ENCODE assay signal across 1 cellular context in the genomic region with DNA sequence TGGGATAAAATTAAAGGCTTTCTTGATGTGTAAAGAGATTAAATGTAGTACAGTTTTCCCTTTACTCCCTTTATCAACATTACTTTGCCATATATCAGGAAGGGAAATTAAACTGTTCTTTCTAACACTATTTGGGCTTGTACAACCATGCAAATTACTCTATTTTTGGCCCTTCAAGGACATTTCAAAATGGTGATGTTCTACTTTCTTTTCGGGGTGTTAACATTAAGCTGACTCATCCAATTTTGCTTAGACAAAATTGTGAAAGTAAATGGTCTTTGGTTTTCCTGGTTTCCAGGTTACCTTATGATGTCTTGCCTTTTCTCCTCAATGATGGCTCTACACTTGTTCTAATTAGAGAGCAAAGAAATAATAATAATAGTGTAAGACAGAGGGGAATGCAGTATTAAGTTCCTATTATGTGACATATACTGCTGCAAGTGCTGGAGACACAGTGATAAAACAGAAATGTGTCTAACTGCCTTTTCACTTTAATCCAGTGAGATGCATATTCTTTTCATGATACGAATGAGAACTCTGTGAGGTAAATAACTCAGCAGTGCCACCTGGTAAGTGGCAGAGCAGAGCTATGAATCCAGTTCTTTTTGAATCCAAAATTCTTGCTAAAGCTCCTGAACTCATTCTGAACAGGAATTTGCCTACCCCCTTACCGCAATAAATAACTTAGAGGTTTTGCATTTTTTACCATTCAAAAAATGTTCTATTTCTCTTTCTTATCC.
A peak's percentile ranks its signal among the peaks of the same experiment; 100 is the strongest.
TF ChIP-seq lines count a peak whose summit lies in the region.

No MANE protein-coding gene starts in this region.

TF ChIP-seq in K562, 482 proteins besides CTCF, POLR2A, EP300 and RAD21:
- no peak for TF ChIP-seq SAFB2 (IDR thresholded peaks at IDR 0.05; ENCODE audit: borderline replicate concordance, low read depth, low read length, severe bottlenecking)
- peak; percentile 62 for TF ChIP-seq MAFK (IDR thresholded peaks at IDR 0.05; ENCODE audit: low read length)
- TF ChIP-seq C11orf30 (IDR thresholded peaks at IDR 0.05; ENCODE audit: low read depth), result peak; percentile 36; the same call in 1 of the 2 replicates
- TF ChIP-seq MAFF (IDR thresholded peaks at IDR 0.05; ENCODE audit: low read length), result peak; percentile 55
- peak; percentile 76 for TF ChIP-seq ZNF316 (IDR thresholded peaks at IDR 0.05)
- TF ChIP-seq, protein P1, sequence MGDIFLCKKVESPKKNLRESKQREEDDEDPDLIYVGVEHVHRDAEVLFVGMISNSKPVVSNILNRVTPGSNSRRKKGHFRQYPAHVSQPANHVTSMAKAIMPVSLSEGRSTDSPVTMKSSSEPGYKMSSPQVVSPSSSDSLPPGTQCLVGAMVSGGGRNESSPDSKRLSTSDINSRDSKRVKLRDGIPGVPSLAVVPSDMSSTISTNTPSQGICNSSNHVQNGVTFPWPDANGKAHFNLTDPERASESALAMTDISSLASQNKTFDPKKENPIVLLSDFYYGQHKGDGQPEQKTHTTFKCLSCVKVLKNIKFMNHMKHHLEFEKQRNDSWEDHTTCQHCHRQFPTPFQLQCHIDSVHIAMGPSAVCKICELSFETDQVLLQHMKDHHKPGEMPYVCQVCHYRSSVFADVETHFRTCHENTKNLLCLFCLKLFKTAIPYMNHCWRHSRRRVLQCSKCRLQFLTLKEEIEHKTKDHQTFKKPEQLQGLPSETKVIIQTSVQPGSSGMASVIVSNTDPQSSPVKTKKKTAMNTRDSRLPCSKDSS (IDR thresholded peaks at IDR 0.05; ENCODE audit: low read depth, partially characterized antibody), result no peak
- TF ChIP-seq, protein P2, sequence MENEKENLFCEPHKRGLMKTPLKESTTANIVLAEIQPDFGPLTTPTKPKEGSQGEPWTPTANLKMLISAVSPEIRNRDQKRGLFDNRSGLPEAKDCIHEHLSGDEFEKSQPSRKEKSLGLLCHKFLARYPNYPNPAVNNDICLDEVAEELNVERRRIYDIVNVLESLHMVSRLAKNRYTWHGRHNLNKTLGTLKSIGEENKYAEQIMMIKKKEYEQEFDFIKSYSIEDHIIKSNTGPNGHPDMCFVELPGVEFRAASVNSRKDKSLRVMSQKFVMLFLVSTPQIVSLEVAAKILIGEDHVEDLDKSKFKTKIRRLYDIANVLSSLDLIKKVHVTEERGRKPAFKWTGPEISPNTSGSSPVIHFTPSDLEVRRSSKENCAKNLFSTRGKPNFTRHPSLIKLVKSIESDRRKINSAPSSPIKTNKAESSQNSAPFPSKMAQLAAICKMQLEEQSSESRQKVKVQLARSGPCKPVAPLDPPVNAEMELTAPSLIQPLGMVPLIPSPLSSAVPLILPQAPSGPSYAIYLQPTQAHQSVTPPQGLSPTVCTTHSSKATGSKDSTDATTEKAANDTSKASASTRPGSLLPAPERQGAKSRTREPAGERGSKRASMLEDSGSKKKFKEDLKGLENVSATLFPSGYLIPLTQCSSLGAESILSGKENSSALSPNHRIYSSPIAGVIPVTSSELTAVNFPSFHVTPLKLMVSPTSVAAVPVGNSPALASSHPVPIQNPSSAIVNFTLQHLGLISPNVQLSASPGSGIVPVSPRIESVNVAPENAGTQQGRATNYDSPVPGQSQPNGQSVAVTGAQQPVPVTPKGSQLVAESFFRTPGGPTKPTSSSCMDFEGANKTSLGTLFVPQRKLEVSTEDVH (IDR thresholded peaks at IDR 0.05; ENCODE audit: low read depth, partially characterized antibody), result no peak
- peak; percentile 63 for TF ChIP-seq MAFG (tag; conservative IDR thresholded peaks at IDR 0.05)
